In the genomic region with DNA sequence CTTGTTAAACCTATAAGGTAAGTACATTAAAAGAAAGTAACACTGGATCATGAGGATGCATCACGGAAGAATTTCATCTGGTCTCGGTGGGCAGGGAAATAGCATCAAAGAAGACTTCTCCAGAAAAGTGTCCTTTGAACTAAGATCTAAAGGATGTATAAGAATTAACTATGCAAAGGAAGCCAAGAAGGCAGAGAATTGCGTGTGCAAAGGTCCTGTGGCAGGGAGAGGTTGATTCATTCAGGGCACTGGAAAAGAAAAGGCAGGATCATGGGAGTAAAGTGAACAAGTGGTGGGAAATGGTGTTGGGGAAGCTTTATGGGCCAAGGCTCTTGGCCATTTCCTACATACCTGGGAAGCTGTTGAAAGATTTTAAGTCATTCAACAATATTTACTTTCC, we compare ENCODE assay signal across 20 cellular contexts.
A peak's percentile ranks its signal among the peaks of the same experiment; 100 is the strongest.
DNase-seq lines count a peak whose midpoint lies in the region; ATAC-seq, FAIRE-seq and TF ChIP-seq lines count a peak whose summit lies in the region.
"Had no signal": no experiment of that assay in that cellular context is flagged by ENCODE, and none has a peak within 500 bp of the region (broad histone marks: within the 10 kb centered on the region; RNA-seq: fewer than 3 reads in every experiment).

No MANE protein-coding gene starts in this region.

- H3K4me3 ChIP-seq in CD4-positive, CD25-positive, alpha-beta regulatory T cell (ENCODE audit: low read depth, low read length): no peak overlapping the region
- no peak overlapping the region for H3K4me3 ChIP-seq in H1 (ENCODE audit: extremely low read depth in 1 of 4, insufficient read depth in 2 of 4, low read depth in 3 of 4, low read length in 4 of 4)
- H3K4me3 ChIP-seq: GM23248 had no signal

- H4K20me1 ChIP-seq in H1 (replicated peaks in 1 of 2; ENCODE audit: control insufficient read depth in 1 of 2, insufficient read depth in 2 of 2, low read length in 2 of 2): peaks cover 0 to 1% of the 10 kb centered on the region in 2 experiments

- H3K4ac ChIP-seq in H1 (replicated peaks; ENCODE audit: insufficient read length, low read depth, low read length): no peak overlapping the region

- H3K4me2 ChIP-seq in H1 (ENCODE audit: insufficient read depth in 1 of 2, low read depth in 2 of 2, low read length in 2 of 2): no peak overlapping the region

- no peaks in the 10 kb centered on the region for H3K9me3 Mint-ChIP-seq in T-helper 2 cell treated with Interferon-gamma antibody and Interleukin-4, amounts not matched to agents 5 μg/mL and 100 μg/mL, for 36 hours
- H3K9me3 Mint-ChIP-seq in CD4-positive, CD25-positive, alpha-beta regulatory T cell: no peaks in the 10 kb centered on the region
- H3K9me3 Mint-ChIP-seq: CD8-positive, alpha-beta T cell; H9 had no signal

- POLR2A ChIA-PET in H1 (lab: Charles Lee; ENCODE audit: partially characterized antibody): no interaction called here

- H3K14ac ChIP-seq in H1 (ENCODE audit: insufficient read length): no peak overlapping the region

- H2AFZ ChIP-seq in H1 (ENCODE audit: low read length): no peak overlapping the region
- H2AFZ ChIP-seq: GM23248 had no signal

- no peak for ATAC-seq in CD4-positive, CD25-positive, alpha-beta regulatory T cell (ENCODE audit: low read depth in 2 of 2)
- no peak for ATAC-seq in HG03135 (IDR thresholded peaks at IDR 0.05; ENCODE audit: unreplicated experiment)
- ATAC-seq: CD8-positive, alpha-beta T cell; HCT116 had no signal

- H3K27me3 ChIP-seq in CD4-positive, CD25-positive, alpha-beta regulatory T cell (ENCODE audit: control insufficient read depth, insufficient read depth, low read length): peaks cover 5% of the 10 kb centered on the region
- no peaks in the 10 kb centered on the region for H3K27me3 ChIP-seq in H1 (replicated peaks in 1 of 4; ENCODE audit: control insufficient read depth in 3 of 4, extremely low read depth in 1 of 4, insufficient read depth in 3 of 4, low read length in 3 of 4)

- no peaks in the 10 kb centered on the region; the same call in 1 of the 2 replicates for H3K23me2 ChIP-seq in H1 (ENCODE audit: low read depth, low read length)

- H3K27me3 Mint-ChIP-seq in T-helper 2 cell treated with Interferon-gamma antibody and Interleukin-4, amounts not matched to agents 5 μg/mL and 100 μg/mL, for 36 hours (ENCODE audit: low read depth): peaks cover 54% of the 10 kb centered on the region
- H3K27me3 Mint-ChIP-seq in CD4-positive, CD25-positive, alpha-beta regulatory T cell: peaks cover 44% of the 10 kb centered on the region

- no peak overlapping the region for H2BK5ac ChIP-seq in H1 (ENCODE audit: low read depth, low read length)

- WGBS in H1 (ENCODE audit: extremely low coverage in 1 of 2, insufficient coverage in 1 of 2, insufficient read length in 1 of 2, insufficient replicate concordance in 2 of 2, low coverage in 1 of 2, low lambda C conversion rate in 2 of 2, missing lambda C conversion rate in 1 of 2), 2 experiments: 90% methylated on average over 3 of the region's 3 CpGs; no CpG with 5 or more reads in 1 of the 2 experiments

- peaks cover 5% of the 10 kb centered on the region for H3K4me1 ChIP-seq in CD4-positive, CD25-positive, alpha-beta regulatory T cell (ENCODE audit: control insufficient read depth, insufficient read depth, low read length, poor library complexity, severe bottlenecking)
- H3K4me1 ChIP-seq in H1 (replicated peaks in 1 of 4; ENCODE audit: control insufficient read depth in 3 of 4, insufficient read depth in 4 of 4, low read length in 3 of 4): no peaks in the 10 kb centered on the region
- H3K4me1 ChIP-seq: Caco-2 had no signal

- no peak overlapping the region for H2BK120ac ChIP-seq in H1 (replicated peaks; ENCODE audit: low read depth, low read length)

- H3K56ac ChIP-seq in H1 (replicated peaks; ENCODE audit: insufficient read length, low read depth, low read length): no peak overlapping the region

- no peak overlapping the region for H2BK20ac ChIP-seq in H1 (ENCODE audit: low read length)

- TF ChIP-seq RAD21 in H1 (IDR thresholded peaks at IDR 0.05 in 1 of 2, conservative IDR thresholded peaks at IDR 0.05 in 1 of 2; ENCODE audit: low read depth in 2 of 2, low read length in 2 of 2): no peak

- peaks cover 4% of the 10 kb centered on the region for H3K4me1 Mint-ChIP-seq in T-helper 2 cell treated with Interferon-gamma antibody and Interleukin-4, amounts not matched to agents 5 μg/mL and 100 μg/mL, for 36 hours (ENCODE audit: low read depth)
- peaks cover 0 to 8% (median 6%) of the 10 kb centered on the region in 4 donors for H3K4me1 Mint-ChIP-seq in CD4-positive, CD25-positive, alpha-beta regulatory T cell

- H2BK15ac ChIP-seq in H1 (ENCODE audit: low read length): no peak overlapping the region

- peak overlapping the region; percentile 41 for H3K27ac Mint-ChIP-seq in T-helper 2 cell treated with Interferon-gamma antibody and Interleukin-4, amounts not matched to agents 5 μg/mL and 100 μg/mL, for 36 hours
- peak overlapping the region in 2 of 3 donors; percentile 33 to 42 for H3K27ac Mint-ChIP-seq in CD4-positive, CD25-positive, alpha-beta regulatory T cell
- H3K27ac Mint-ChIP-seq: B cell; CD8-positive, alpha-beta T cell; HFFc6 had no signal

- no peak overlapping the region for H2BK12ac ChIP-seq in H1 (ENCODE audit: low read depth, low read length)

- FAIRE-seq in H1 (lab: Jason Lieb, UNC): no peak
- FAIRE-seq: A204.1, G401.6, GM12892 had no signal

- TF ChIP-seq POLR2A in H1 (IDR thresholded peaks at IDR 0.05; ENCODE audit: control extremely low read depth in 1 of 2, low read depth in 2 of 2, low read length in 2 of 2): no peak

- DNase-seq in T-helper 2 cell treated with Interferon-gamma antibody and Interleukin-4, amounts not matched to agents 5 μg/mL and 100 μg/mL, for 36 hours (ENCODE audit: low spot score): no peak
- DNase-seq in T-helper 2 cell: no peak
- DNase-seq in CD4-positive, CD25-positive, alpha-beta regulatory T cell: no peak
- no peak for DNase-seq in H1 (ENCODE audit: low read depth in 1 of 2, low spot score in 2 of 2)
- no peak for DNase-seq in SHP77 treated with DMSO at 0.1 percent for 48 hours (lab: John Stamatoyannopoulos, UW)
- DNase-seq: C1 segment of cervical spinal cord; Caco-2; CD8-positive, alpha-beta T cell; DMS153; DND-41; GM23248; H9; HFFc6 had no signal

- CTCF ChIA-PET in H1 (lab: Charles Lee; ENCODE audit: partially characterized antibody): interaction anchor here (0.6 to 2.4 kb wide), 11 partner anchors 9 to 296 kb away, joined by 3 to 17 read pairs (median 5); no protein-coding TSS in a partner anchor

- H3K36me3 ChIP-seq in CD4-positive, CD25-positive, alpha-beta regulatory T cell (ENCODE audit: control insufficient read depth, insufficient read depth, low read length): no peaks in the 10 kb centered on the region
- H3K36me3 ChIP-seq in H1 (ENCODE audit: control insufficient read depth in 2 of 4, insufficient read depth in 4 of 4, low read length in 3 of 4): no peaks in the 10 kb centered on the region

- H4K5ac ChIP-seq in H1 (ENCODE audit: insufficient read length, low read depth, low read length): no peak overlapping the region

- H2AK5ac ChIP-seq in H1 (ENCODE audit: low read depth, low read length): no peak overlapping the region

- no peak overlapping the region for H3K23ac ChIP-seq in H1 (ENCODE audit: insufficient read length)

- H3K79me2 ChIP-seq in H1 (ENCODE audit: control insufficient read depth in 1 of 2, insufficient read depth in 2 of 2, low read length in 2 of 2): no peaks in the 10 kb centered on the region

- H3K4me3 Mint-ChIP-seq in T-helper 2 cell treated with Interferon-gamma antibody and Interleukin-4, amounts not matched to agents 5 μg/mL and 100 μg/mL, for 36 hours: no peak overlapping the region
- H3K4me3 Mint-ChIP-seq in CD4-positive, CD25-positive, alpha-beta regulatory T cell: no peak overlapping the region
- H3K4me3 Mint-ChIP-seq: B cell; CD8-positive, alpha-beta T cell; H9; HFFc6 had no signal

- H3K36me3 Mint-ChIP-seq in T-helper 2 cell treated with Interferon-gamma antibody and Interleukin-4, amounts not matched to agents 5 μg/mL and 100 μg/mL, for 36 hours (ENCODE audit: low read depth): no peaks in the 10 kb centered on the region
- H3K36me3 Mint-ChIP-seq in CD4-positive, CD25-positive, alpha-beta regulatory T cell: no peaks in the 10 kb centered on the region
- H3K36me3 Mint-ChIP-seq: CD8-positive, alpha-beta T cell had no signal

- H3K9ac ChIP-seq in H1 (replicated peaks in 1 of 4; ENCODE audit: extremely low read depth in 1 of 4, low read depth in 3 of 4, low read length in 3 of 4): no peak overlapping the region; a peak in 1 of 7 replicates
- H3K9ac ChIP-seq: GM23248 had no signal

- no peak overlapping the region for H3K18ac ChIP-seq in H1 (ENCODE audit: extremely low read depth, low read length)

- H3K9me3 ChIP-seq in CD4-positive, CD25-positive, alpha-beta regulatory T cell (ENCODE audit: control insufficient read depth in 2 of 2, low read length in 2 of 2): no peaks in the 10 kb centered on the region
- no peaks in the 10 kb centered on the region for H3K9me3 ChIP-seq in H1 (ENCODE audit: insufficient read depth in 2 of 2, low read depth in 1 of 2, low read length in 1 of 2)
- H3K9me3 ChIP-seq: Caco-2 had no signal

- no peak overlapping the region for H4K91ac ChIP-seq in H1 (replicated peaks; ENCODE audit: insufficient read length, low read length)

- H3K79me1 ChIP-seq in H1 (ENCODE audit: low read depth, low read length): no peaks in the 10 kb centered on the region

- TF ChIP-seq EP300 in H1 (IDR thresholded peaks at IDR 0.05; ENCODE audit: borderline replicate concordance in 1 of 2, low read depth in 2 of 2, low read length in 2 of 2): no peak

- TF ChIP-seq CTCF in H1 (IDR thresholded peaks at IDR 0.05; ENCODE audit: control extremely low read depth in 1 of 3, insufficient read depth in 1 of 3, low read depth in 1 of 3, low read length in 3 of 3): no peak

- no peak overlapping the region for H3K27ac ChIP-seq in CD4-positive, CD25-positive, alpha-beta regulatory T cell (ENCODE audit: insufficient read depth, low read length, poor library complexity, severe bottlenecking)
- no peak overlapping the region for H3K27ac ChIP-seq in H1 (ENCODE audit: low read depth, low read length)
- H3K27ac ChIP-seq: 22Rv1, GM23248 had no signal

- no peak overlapping the region for H4K8ac ChIP-seq in H1 (ENCODE audit: extremely low read depth, insufficient read depth, low read length)

TF ChIP-seq in H1, 55 proteins besides CTCF, POLR2A, EP300 and RAD21:
- TF ChIP-seq KDM1A (IDR thresholded peaks at IDR 0.05; ENCODE audit: borderline replicate concordance, low read length) (0 out of 2 replicates have a peak, but pooled peaks have one; percentile 18), TCF12 (IDR thresholded peaks at IDR 0.05; ENCODE audit: low read depth, low read length) (no peak)
